ENCODE assay signal across 14 cellular contexts in the genomic region with DNA sequence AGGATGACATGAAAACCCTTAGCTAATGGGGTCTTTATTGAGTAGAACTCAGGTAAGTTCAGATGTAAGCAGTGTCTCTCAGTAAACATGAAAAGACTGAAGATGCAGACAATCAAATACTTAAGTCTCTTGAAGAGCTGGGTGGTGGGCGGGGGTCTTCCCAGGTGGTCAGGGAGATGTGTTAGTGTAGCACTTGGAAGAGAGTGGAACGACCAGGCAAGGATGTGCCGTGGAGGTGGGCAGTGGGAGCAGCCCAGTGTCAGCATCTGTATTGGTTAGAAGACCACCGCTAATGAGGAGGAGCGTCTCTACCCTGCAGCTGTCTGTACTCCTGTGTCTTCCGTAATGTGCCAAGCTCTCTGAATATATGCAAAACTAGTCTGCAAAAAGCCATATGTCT. TPM values are rescaled to one million over a fixed set of nuclear protein-coding genes. Genes with fewer than 3 reads are reported as not detected.
DNase-seq lines count a peak whose midpoint lies in the region; ATAC-seq and TF ChIP-seq lines count a peak whose summit lies in the region.
"Had no signal": no experiment of that assay in that cellular context is flagged by ENCODE, and none has a peak within 500 bp of the region (broad histone marks: within the 10 kb centered on the region; RNA-seq: fewer than 3 reads in every experiment).

No MANE protein-coding gene starts in this region.

- TF ChIP-seq POLR2A in gastroesophageal sphincter (IDR thresholded peaks at IDR 0.05) (no peak), gastrocnemius medialis (IDR thresholded peaks at IDR 0.05) (no peak)

- H3K4me3 Mint-ChIP-seq in effector memory CD8-positive, alpha-beta T cell = no peak overlapping the region

- no peaks in the 10 kb centered on the region for H3K4me1 Mint-ChIP-seq in effector memory CD8-positive, alpha-beta T cell (ENCODE audit: low read depth in 2 of 2)

- H3K4me1 ChIP-seq in GM23248 (ENCODE audit: insufficient read depth) (peaks cover 35% of the 10 kb centered on the region), gastroesophageal sphincter (peaks cover 7 to 96% (median 45%) of the 10 kb centered on the region in 3 donors), stomach smooth muscle (ENCODE audit: control insufficient read depth, insufficient read depth, low read length) (peaks cover 68% of the 10 kb centered on the region), gastrocnemius medialis (peaks cover 0 to 3% of the 10 kb centered on the region in 2 donors)

- 91% methylated on average over 6 of the region's 6 CpGs for WGBS in GM23248 (ENCODE audit: low coverage in 1 of 2, low lambda C conversion rate in 2 of 2, missing lambda C conversion rate in 2 of 2), 2 experiments
- 53 to 57% methylated on average over 4 to 5 of the region's 6 CpGs for WGBS in gastroesophageal sphincter (ENCODE audit: low coverage in 1 of 2), 2 donors

- in situ Hi-C loops in GM23248 (cut with MboI) = loop anchor here (10.0 kb wide), 2 partner anchors 251 to 331 kb away; no protein-coding TSS in a partner anchor
- in situ Hi-C loops in gastrocnemius medialis (cut with MboI; ENCODE audit: low sequenced_read_pairs in 4 of 4) = loop anchor here in 1 of 4 donors (25.0 kb wide), 1 partner anchor 258 kb away; no protein-coding TSS in a partner anchor

- TF ChIP-seq EP300 in gastroesophageal sphincter (IDR thresholded peaks at IDR 0.05) = no peak

- H3K36me3 Mint-ChIP-seq in effector memory CD8-positive, alpha-beta T cell (ENCODE audit: insufficient read depth) = no peaks in the 10 kb centered on the region

- ATAC-seq in gastroesophageal sphincter (no peak), gastrocnemius medialis (no peak)
- ATAC-seq in effector memory CD8-positive, alpha-beta T cell (replicated peaks) = no peak
- ATAC-seq: A549 had no signal

- H4K20me1 ChIP-seq in GM23248 (ENCODE audit: insufficient read depth) = no peaks in the 10 kb centered on the region

- no peak overlapping the region for H2AFZ ChIP-seq in GM23248

- no peaks in the 10 kb centered on the region for H3K9me3 ChIP-seq in GM23248 (ENCODE audit: low read depth)
- no peaks in the 10 kb centered on the region for H3K9me3 ChIP-seq in gastroesophageal sphincter
- no peaks in the 10 kb centered on the region for H3K9me3 ChIP-seq in stomach smooth muscle (ENCODE audit: control insufficient read depth in 2 of 2, low read length in 2 of 2)
- no peaks in the 10 kb centered on the region for H3K9me3 ChIP-seq in gastrocnemius medialis
- H3K9me3 ChIP-seq: A549 had no signal

- no peak overlapping the region for H3K27ac Mint-ChIP-seq in effector memory CD8-positive, alpha-beta T cell

- peaks cover 67% of the 10 kb centered on the region for H3K79me2 ChIP-seq in GM23248 (ENCODE audit: insufficient read depth)

- H3K27me3 ChIP-seq in GM23248 (replicated peaks; ENCODE audit: insufficient read depth) (no peaks in the 10 kb centered on the region), gastroesophageal sphincter (no peaks in the 10 kb centered on the region), stomach smooth muscle (ENCODE audit: control insufficient read depth in 1 of 2, insufficient read depth in 2 of 2, low read length in 2 of 2) (no peaks in the 10 kb centered on the region), gastrocnemius medialis (peaks cover 14 to 22% (median 19%) of the 10 kb centered on the region in 3 donors)

- peak overlapping the region; percentile 23 for H3K4me2 ChIP-seq in GM23248 (ENCODE audit: unreplicated experiment)
- H3K4me2 ChIP-seq: A549 had no signal

- H3K9ac ChIP-seq in GM23248 (no peak overlapping the region), stomach smooth muscle (ENCODE audit: low read length in 2 of 2) (peak overlapping the region in 1 of 2 donors; percentile 78)

- peaks cover 30 to 41% of the 10 kb centered on the region in 2 donors for H3K27me3 Mint-ChIP-seq in effector memory CD8-positive, alpha-beta T cell

- no peak for TF ChIP-seq CTCF in choroid plexus epithelial cell (conservative IDR thresholded peaks at IDR 0.05; ENCODE audit: low read depth, low read length)
- no peak for TF ChIP-seq CTCF in gastroesophageal sphincter (IDR thresholded peaks at IDR 0.05)
- no peak for TF ChIP-seq CTCF in gastrocnemius medialis (IDR thresholded peaks at IDR 0.05 in 4 of 5, conservative IDR thresholded peaks at IDR 0.05 in 1 of 5)

- H3K27ac ChIP-seq in GM23248 = no peak overlapping the region
- H3K27ac ChIP-seq in gastroesophageal sphincter = peak overlapping the region; percentile 90 to 98 (median 96)
- H3K27ac ChIP-seq in stomach smooth muscle (ENCODE audit: low read length) = no peak overlapping the region
- H3K27ac ChIP-seq in gastrocnemius medialis = no peak overlapping the region
- H3K27ac ChIP-seq: A549 had no signal

- intact Hi-C loops in gastrocnemius medialis (cut with DNase I; ENCODE audit: low total_unique reads) = no loop called here

- no peak overlapping the region for H3K4me3 ChIP-seq in GM23248
- peak overlapping the region; percentile 88 for H3K4me3 ChIP-seq in choroid plexus epithelial cell (ENCODE audit: low read depth, low read length)
- peak overlapping the region; percentile 88 to 98 for H3K4me3 ChIP-seq in gastroesophageal sphincter
- peak overlapping the region; percentile 22 to 98 for H3K4me3 ChIP-seq in stomach smooth muscle (ENCODE audit: low read length in 2 of 2)
- H3K4me3 ChIP-seq in gastrocnemius medialis = no peak overlapping the region
- H3K4me3 ChIP-seq: A549 had no signal

- peaks cover 9% of the 10 kb centered on the region; the same call in 1 of the 2 replicates for H3F3A ChIP-seq in GM23248 (ENCODE audit: insufficient read depth)

- H3K9me2 ChIP-seq in GM23248 (ENCODE audit: insufficient read depth) = no peaks in the 10 kb centered on the region

- DNase-seq in GM23248 = no peak
- DNase-seq in choroid plexus epithelial cell (ENCODE audit: low read depth) = no peak
- no peak for DNase-seq in gastrocnemius medialis
- DNase-seq in effector memory CD8-positive, alpha-beta T cell = no peak
- no peak for DNase-seq in medulla oblongata (ENCODE audit: extremely low spot score)
- DNase-seq: H7, Kasumi-1, NCI-H1105 treated with DMSO at 0.1 percent for 48 hours, NCI-H2029, NCI-H2171 treated with DMSO at 0.1 percent for 48 hours, NCI-H82 had no signal

- no peaks in the 10 kb centered on the region for H3K9me3 Mint-ChIP-seq in effector memory CD8-positive, alpha-beta T cell

- H3K36me3 ChIP-seq in GM23248 (ENCODE audit: low read depth) (no peaks in the 10 kb centered on the region), gastroesophageal sphincter (no peaks in the 10 kb centered on the region), stomach smooth muscle (ENCODE audit: control insufficient read depth in 2 of 2, insufficient read depth in 2 of 2, low read length in 2 of 2) (peaks cover 0 to 4% of the 10 kb centered on the region in 2 donors), gastrocnemius medialis (no peaks in the 10 kb centered on the region)

RNA-seq across cellular contexts. Expression of gene S1PR3, which starts 4.4 kb away (rescaled TPM):
- total RNA-seq in GM23248 (2014; rRNA removed; shearing (Covaris generic)) = 15.8 and 16.9 TPM in 2 replicates
- 11.8 and 11.9 TPM in 2 replicates for polyA plus RNA-seq in GM23248 (2016; fragmentation: Nextera tagmentation; extraction: Ambion mirVana)
- 100 to 1,000 TPM in 3 of 4 donors, 10 to 100 TPM in 1; 77.9 to 351 (median 167) TPM for total RNA-seq in gastroesophageal sphincter
- total RNA-seq in gastrocnemius medialis = 10 to 100 TPM in 1 of 4 donors, 1 to 10 TPM in 3; 3.3 to 13.4 (median 5.7) TPM

Comparison
In these comparisons a context has a peak if more than half of its experiments do, and no peak if none do; other contexts are left out.
1. H3K27ac ChIP-seq: peak in gastroesophageal sphincter (4 of 4); none in GM23248 (single experiment), stomach smooth muscle (single experiment) and gastrocnemius medialis (0 of 4).
2. H3K4me3 ChIP-seq: peak in choroid plexus epithelial cell (single experiment), gastroesophageal sphincter (2 of 2) and stomach smooth muscle (2 of 2); none in GM23248 (single experiment) and gastrocnemius medialis (0 of 4).